In the genomic region with DNA sequence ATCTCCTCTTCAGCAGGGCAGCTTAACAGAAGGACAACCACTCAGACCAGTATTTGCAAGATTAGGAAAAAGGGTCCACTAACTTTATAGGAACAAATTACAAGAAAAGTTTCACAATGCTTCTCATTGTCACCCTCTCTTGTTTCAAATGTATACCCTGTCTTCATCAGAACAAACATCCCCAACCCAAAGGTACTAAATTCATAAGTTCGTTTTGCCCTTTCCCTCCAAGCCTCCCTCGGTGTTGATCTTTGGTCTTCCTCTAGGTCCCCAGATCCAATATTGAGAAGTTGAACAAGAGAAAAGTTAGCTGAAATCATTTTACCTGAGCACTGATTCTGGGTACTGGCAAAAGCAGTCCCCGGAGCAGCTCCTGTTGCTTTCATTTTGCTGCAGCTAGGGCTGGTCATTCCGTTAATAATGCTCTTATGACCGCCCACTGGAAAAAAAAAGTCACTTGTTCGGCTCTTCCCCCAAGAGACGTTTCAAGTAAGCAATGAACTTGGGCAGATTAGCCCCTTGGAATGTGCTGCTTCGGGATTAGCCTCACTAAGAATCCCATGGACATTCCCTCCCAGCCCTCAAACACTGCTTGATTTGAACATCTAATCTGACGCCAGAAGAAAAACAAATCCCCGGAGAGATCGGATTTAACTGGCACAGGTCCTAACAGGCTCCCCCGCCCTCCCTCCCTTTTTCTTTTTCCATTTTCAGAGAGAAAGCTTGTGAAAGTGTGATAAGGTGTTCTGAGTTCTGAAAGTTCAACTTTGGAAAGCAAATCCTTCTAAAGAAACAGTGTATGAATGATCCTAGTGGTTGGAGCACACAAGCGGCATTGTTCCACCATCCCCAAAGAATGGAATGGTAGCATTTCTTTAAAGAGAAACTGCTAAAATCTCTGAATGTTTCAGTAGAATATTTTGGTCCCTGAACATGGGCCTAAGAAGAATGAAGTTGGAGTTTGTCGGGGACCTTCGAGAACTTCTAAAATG, we compare ENCODE assay signal across 12 cellular contexts.
DNase-seq lines count a peak whose midpoint lies in the region; ATAC-seq and TF ChIP-seq lines count a peak whose summit lies in the region.
"Had no signal": no experiment of that assay in that cellular context is flagged by ENCODE, and none has a peak within 500 bp of the region (broad histone marks: within the 10 kb centered on the region; RNA-seq: fewer than 3 reads in every experiment).

No MANE protein-coding gene starts in this region.

- 34 to 38% (median 36%) methylated on average over 15 of the region's 15 CpGs for WGBS in heart left ventricle, 4 donors
- WGBS in prostate gland = 22% methylated on average over 15 of the region's 15 CpGs

- no peak for TF ChIP-seq CTCF in WERI-Rb-1 (IDR thresholded peaks at IDR 0.05; ENCODE audit: low read depth, low read length)
- TF ChIP-seq CTCF in heart left ventricle (IDR thresholded peaks at IDR 0.05) = no peak
- TF ChIP-seq CTCF in prostate gland (IDR thresholded peaks at IDR 0.05) = peak in 1 of 4 experiments; percentile 9

- TF ChIP-seq POLR2A in heart left ventricle (IDR thresholded peaks at IDR 0.05) (no peak), prostate gland (IDR thresholded peaks at IDR 0.05) (no peak)

- ATAC-seq in heart left ventricle = peak in 3 of 4 donors; percentile 60 to 70 (median 68)
- no peak for ATAC-seq in GM19023 (IDR thresholded peaks at IDR 0.05; ENCODE audit: unreplicated experiment)
- ATAC-seq: activated CD8-positive, alpha-beta memory T cell treated with anti-CD3 and anti-CD28 coated beads, Interleukin-2, amount 10 ng/mL, durations not matched to agents 7 days and 5 days had no signal

- H3K36me3 ChIP-seq in WERI-Rb-1 = no peaks in the 10 kb centered on the region
- no peaks in the 10 kb centered on the region for H3K36me3 ChIP-seq in heart left ventricle
- H3K36me3 ChIP-seq in prostate gland = no peaks in the 10 kb centered on the region

- H3K27ac ChIP-seq in WERI-Rb-1 = no peak overlapping the region
- H3K27ac ChIP-seq in heart left ventricle = peak overlapping the region in 2 of 12 donors; percentile 2 to 25
- peak overlapping the region; percentile 18 to 37 for H3K27ac ChIP-seq in prostate gland

- H3K27me3 ChIP-seq in WERI-Rb-1 (ENCODE audit: insufficient read depth, low read depth, severe bottlenecking) = no peaks in the 10 kb centered on the region
- peaks cover 0 to 7% (median 0%) of the 10 kb centered on the region in 9 donors for H3K27me3 ChIP-seq in heart left ventricle
- H3K27me3 ChIP-seq in prostate gland (replicated peaks; ENCODE audit: insufficient read depth) = no peaks in the 10 kb centered on the region

- peaks cover 2% of the 10 kb centered on the region for H3K9me3 ChIP-seq in WERI-Rb-1 (ENCODE audit: severe bottlenecking)
- H3K9me3 ChIP-seq in heart left ventricle = no peaks in the 10 kb centered on the region
- no peaks in the 10 kb centered on the region for H3K9me3 ChIP-seq in prostate gland

- intact Hi-C loops in heart left ventricle (cut with DNase I) (no loop called here), prostate gland (cut with DNase I) (no loop called here)

- H3K4me1 ChIP-seq in heart left ventricle (peaks cover 0 to 3% (median 0%) of the 10 kb centered on the region in 12 donors), prostate gland (replicated peaks) (no peaks in the 10 kb centered on the region)

- DNase-seq in AG08395 (ENCODE audit: low spot score) (peak; percentile 7), WERI-Rb-1 (peak; percentile 85), heart left ventricle (peak in 3 of 5 donors; percentile 8 to 19 (median 10)), prostate gland (ENCODE audit: low spot score) (no peak), NCI-H446 (lab: John Stamatoyannopoulos, UW) (no peak), NCI-H146 treated with DMSO at 0.1 percent for 48 hours (lab: John Stamatoyannopoulos, UW; ENCODE audit: unreplicated experiment) (no peak)
- DNase-seq in activated CD4-positive, alpha-beta T cell treated with anti-CD3 and anti-CD28 coated beads for 4 hours = no peak
- DNase-seq: activated CD8-positive, alpha-beta memory T cell treated with anti-CD3 and anti-CD28 coated beads, Interleukin-2, amount 10 ng/mL, durations not matched to agents 7 days and 5 days; Karpas-422; RPMI8226; stimulated activated naive CD4-positive, alpha-beta T cell treated with Interleukin-2 at 50 U/mL for 16 hours had no signal

- H3K4me3 ChIP-seq in WERI-Rb-1 (ENCODE audit: low read depth, low read length) (peak overlapping the region; percentile 37), heart left ventricle (peak overlapping the region in 11 of 12 donors; percentile 18 to 59 (median 46)), prostate gland (peak overlapping the region; percentile 23 to 30)

Comparison
In these comparisons a context has a peak if more than half of its experiments do, and no peak if none do; other contexts are left out.
1. DNase-seq: peak in AG08395 (single experiment), WERI-Rb-1 (single experiment) and heart left ventricle (3 of 5); none in prostate gland (single experiment), NCI-H446 (0 of 2), activated CD4-positive, alpha-beta T cell treated with anti-CD3 and anti-CD28 coated beads for 4 hours (0 of 2) and NCI-H146 treated with DMSO at 0.1 percent for 48 hours (single experiment).
2. Peak in every context shown above with its lines, with median percentiles within 50 percentile points of each other: H3K4me3 ChIP-seq.